8 cellular contexts compared by ENCODE assay signal in the genomic region with DNA sequence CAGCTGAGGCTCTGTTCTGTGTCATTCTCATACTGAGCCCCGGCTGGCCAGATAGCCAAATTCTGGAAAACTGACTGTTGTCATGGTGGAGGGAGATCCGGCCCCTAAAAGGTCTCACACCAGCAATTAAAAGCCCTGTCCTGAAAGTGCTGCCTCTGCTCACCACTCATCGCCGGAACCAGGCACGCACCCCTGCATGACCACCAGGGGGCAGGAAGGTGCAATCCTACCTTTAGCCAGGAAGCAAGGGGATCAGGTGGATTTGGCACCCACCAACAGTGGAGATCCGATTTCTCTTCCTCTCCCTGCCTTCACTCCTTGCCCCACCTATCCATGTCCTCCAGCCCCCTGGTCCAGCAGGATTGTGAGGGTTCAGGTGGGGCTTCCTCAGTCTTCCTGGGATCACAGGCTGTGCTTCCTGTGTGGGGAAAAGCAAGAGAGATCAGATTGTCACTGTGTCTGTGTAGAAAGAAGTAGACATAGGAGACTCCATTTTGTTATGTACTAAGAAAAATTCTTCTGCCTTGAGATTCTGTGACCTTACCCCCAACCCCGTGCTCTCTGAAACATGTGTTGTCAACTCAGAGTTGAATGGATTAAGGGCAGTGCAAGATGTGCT. TPM values are rescaled to one million over a fixed set of nuclear protein-coding genes. Genes with fewer than 3 reads are reported as not detected.
DNase-seq lines count a peak whose midpoint lies in the region; ATAC-seq, FAIRE-seq and TF ChIP-seq lines count a peak whose summit lies in the region.

No MANE protein-coding gene starts in this region.

- ATAC-seq in aorta (ENCODE audit: low FRiP score) (peak; percentile 63), HG03139 (IDR thresholded peaks at IDR 0.05; ENCODE audit: unreplicated experiment) (no peak)

- DNase-seq in D341Med (ENCODE audit: low spot score): peak; percentile 83
- DNase-seq in HL-60 (ENCODE audit: low read depth in 1 of 2, low spot score in 1 of 2): peak; percentile 27 to 59
- DNase-seq in RCC 7860 (ENCODE audit: low spot score): peak; percentile 7
- DNase-seq in activated T-helper 1 cell treated with anti-CD3 and anti-CD28 coated beads, Interleukin-2, amount 50 U/mL, for 16 hours (ENCODE audit: low read depth in 1 of 2, low spot score in 1 of 2): peak; percentile 51 to 54
- peak; percentile 14 to 71 for DNase-seq in foreskin fibroblast
- DNase-seq in pons (ENCODE audit: low spot score): peak; percentile 23
- peak; percentile 65 to 85 for DNase-seq in aorta

- H3K4me1 ChIP-seq in aorta (ENCODE audit: control insufficient read depth in 1 of 2, insufficient read depth in 2 of 2, low read length in 2 of 2): no peaks in the 10 kb centered on the region

- FAIRE-seq in RCC 7860 (lab: Jason Lieb, UNC): no peak

- H3K9me3 ChIP-seq in aorta (ENCODE audit: control insufficient read depth, low read length): no peaks in the 10 kb centered on the region

- H3K36me3 ChIP-seq in aorta (ENCODE audit: control insufficient read depth in 1 of 2, insufficient read depth in 2 of 2, low read length in 1 of 2): no peaks in the 10 kb centered on the region

- H3K27ac ChIP-seq in HL-60 (replicated peaks) (no peak overlapping the region), aorta (ENCODE audit: low read depth in 1 of 2, low read length in 2 of 2) (no peak overlapping the region)

- H3K27me3 ChIP-seq in HL-60 (ENCODE audit: insufficient read depth, poor library complexity, severe bottlenecking) (peaks cover 18% of the 10 kb centered on the region), aorta (ENCODE audit: control insufficient read depth in 1 of 2, insufficient read depth in 2 of 2, low read length in 1 of 2) (no peaks in the 10 kb centered on the region)

- TF ChIP-seq CTCF in HL-60 (IDR thresholded peaks at IDR 0.05; ENCODE audit: insufficient read depth, low read length) (peak; percentile 94), foreskin fibroblast (IDR thresholded peaks at IDR 0.05; ENCODE audit: low read depth, low read length) (peak; percentile 91)

- H3K4me3 ChIP-seq in HL-60 (replicated peaks; ENCODE audit: insufficient read depth, low read length) (no peak overlapping the region), foreskin fibroblast (ENCODE audit: low read depth in 1 of 2, low read length in 2 of 2) (no peak overlapping the region), aorta (ENCODE audit: low read length in 2 of 2) (no peak overlapping the region)

- intact Hi-C loops in aorta (cut with DNase I): loop anchor here in 1 of 2 donors (5.0 kb wide), 2 partner anchors 93 to 152 kb away; a partner anchor contains a TSS

- WGBS in aorta, 2 donors: 23 to 28% methylated on average over 7 of the region's 7 CpGs

RNA-seq across cellular contexts. Expression of a gene that starts 16.1 kb away (rescaled TPM):
- 1 to 10 TPM; 2.7 to 3.2 TPM for total RNA-seq in aorta
- 1 to 10 TPM in 1 of 2 donors, under 1 TPM in 1; 0.75 to 1.7 TPM for polyA plus RNA-seq in aorta

RNA-seq across cellular contexts. Expression of a gene that starts 48.0 kb away (rescaled TPM):
- 10 to 100 TPM in 1 of 2 donors, 1 to 10 TPM in 1; 8.8 to 15.9 TPM for total RNA-seq in aorta
- polyA plus RNA-seq in aorta: 10 to 100 TPM; 16.4 to 18.0 TPM

RNA-seq across cellular contexts. Expression of a gene that starts 49.7 kb away (rescaled TPM):
- 10 to 100 TPM; 12.0 to 21.3 TPM for total RNA-seq in aorta
- 10 to 100 TPM; 11.0 to 18.3 TPM for polyA plus RNA-seq in aorta

Comparison
In these comparisons a context has a peak if more than half of its experiments do, and no peak if none do; other contexts are left out.
1. DNase-seq: peak in every context shown above with its lines; median percentile 83 in D341Med; 75 in aorta; 52 in activated T-helper 1 cell treated with anti-CD3 and anti-CD28 coated beads, Interleukin-2, amount 50 U/mL, for 16 hours; 43 in HL-60; 42 in foreskin fibroblast; 23 in pons; 7 in RCC 7860.